Comparison of ENCODE assay signal across 19 cellular contexts in genomic region chr9:35108461-35108860, GRCh38.
"Had no signal": no experiment of that assay in that cellular context is flagged by ENCODE, and none has a peak within 500 bp of the region (broad histone marks: within the 10 kb centered on the region; RNA-seq: fewer than 3 reads in every experiment).

No MANE protein-coding gene starts in this region.

- H3K27me3 Mint-ChIP-seq: activated naive CD8-positive, alpha-beta T cell treated with anti-CD3 and anti-CD28 coated beads, Interleukin-2, amount 10 ng/mL, durations not matched to agents 7 days and 5 days; naive thymus-derived CD4-positive, alpha-beta T cell; stimulated activated naive CD8-positive, alpha-beta T cell treated with anti-CD3 and anti-CD28 coated beads, Interleukin-15, Interleukin-2, amounts not matched to agents 100 ng/mL and 50 ng/mL, for 24 hours had no signal

- H3K4me2 ChIP-seq: smooth muscle cell had no signal

- H3K4me3 ChIP-seq: heart left ventricle, psoas muscle, right lobe of liver, smooth muscle cell, upper lobe of left lung had no signal

- H3K27me3 ChIP-seq: heart left ventricle, right lobe of liver, upper lobe of left lung had no signal

- ATAC-seq: activated T-cell treated with anti-CD3 and anti-CD28 coated beads, Interleukin-2, amount 50 U/mL, for 4 hours; heart left ventricle; left cardiac atrium; naive thymus-derived CD4-positive, alpha-beta T cell; psoas muscle; right lobe of liver had no signal

- H3K27ac Mint-ChIP-seq: activated naive CD8-positive, alpha-beta T cell treated with anti-CD3 and anti-CD28 coated beads, Interleukin-2, amount 10 ng/mL, durations not matched to agents 7 days and 5 days; naive thymus-derived CD4-positive, alpha-beta T cell; stimulated activated naive CD8-positive, alpha-beta T cell treated with anti-CD3 and anti-CD28 coated beads, Interleukin-15, Interleukin-2, amounts not matched to agents 100 ng/mL and 50 ng/mL, for 24 hours had no signal

- H3K4me3 Mint-ChIP-seq: activated naive CD8-positive, alpha-beta T cell treated with anti-CD3 and anti-CD28 coated beads, Interleukin-2, amount 10 ng/mL, durations not matched to agents 7 days and 5 days; activated T-cell treated with anti-CD3 and anti-CD28 coated beads, Interleukin-2, amount 50 U/mL, for 4 hours; naive thymus-derived CD4-positive, alpha-beta T cell; stimulated activated naive CD8-positive, alpha-beta T cell treated with anti-CD3 and anti-CD28 coated beads, Interleukin-15, Interleukin-2, amounts not matched to agents 100 ng/mL and 50 ng/mL, for 24 hours had no signal

- H3K9me3 Mint-ChIP-seq: activated naive CD8-positive, alpha-beta T cell treated with anti-CD3 and anti-CD28 coated beads, Interleukin-2, amount 10 ng/mL, durations not matched to agents 7 days and 5 days; activated T-cell treated with anti-CD3 and anti-CD28 coated beads, Interleukin-2, amount 50 U/mL, for 4 hours; immature natural killer cell; naive thymus-derived CD4-positive, alpha-beta T cell; stimulated activated naive CD8-positive, alpha-beta T cell treated with anti-CD3 and anti-CD28 coated beads, Interleukin-15, Interleukin-2, amounts not matched to agents 100 ng/mL and 50 ng/mL, for 24 hours had no signal

- H3K27ac ChIP-seq: epithelial cell of prostate, heart left ventricle, psoas muscle, right lobe of liver had no signal

- H3K9me3 ChIP-seq: heart left ventricle, psoas muscle, right lobe of liver, upper lobe of left lung had no signal

- DNase-seq: activated CD4-positive, alpha-beta T cell treated with anti-CD3 and anti-CD28 coated beads for 1 hour; activated CD4-positive, alpha-beta T cell treated with anti-CD3 and anti-CD28 coated beads, Interleukin-2, amount 50 U/mL, for 4 hours; activated naive CD4-positive, alpha-beta T cell; activated naive CD8-positive, alpha-beta T cell treated with anti-CD3 and anti-CD28 coated beads, Interleukin-2, amount 10 ng/mL, durations not matched to agents 7 days and 5 days; activated T-cell treated with anti-CD3 and anti-CD28 coated beads, Interleukin-2, amount 50 U/mL, for 4 hours; cerebellar nuclear complex; foreskin melanocyte; heart left ventricle; immature natural killer cell; left cardiac atrium; naive thymus-derived CD4-positive, alpha-beta T cell; psoas muscle; right lobe of liver; stimulated activated CD4-positive, alpha-beta T cell treated with anti-CD3 and anti-CD28 coated beads, Interleukin-4, amount 100 ng/mL, for 4 hours; T-helper 9 cell had no signal
